ENCODE assay signal across 7 cellular contexts in genomic region chr4:35491093-35491492, GRCh38.
"Had no signal": no experiment of that assay in that cellular context is flagged by ENCODE, and none has a peak within 500 bp of the region (broad histone marks: within the 10 kb centered on the region; RNA-seq: fewer than 3 reads in every experiment).

No MANE protein-coding gene starts in this region.

- ATAC-seq: HepG2, K562 had no signal

- H3K27me3 Mint-ChIP-seq: IgD-negative memory B cell had no signal

- H3K36me3 Mint-ChIP-seq: IgD-negative memory B cell had no signal

- H3K4me1 Mint-ChIP-seq: IgD-negative memory B cell had no signal

- DNase-seq: IMR-90, KBM-7, KG1 had no signal

- H3K4me3 Mint-ChIP-seq: IgD-negative memory B cell had no signal

- H3K27ac Mint-ChIP-seq: IgD-negative memory B cell had no signal

- H3K4me3 ChIP-seq: K562 had no signal

- H3K27ac ChIP-seq: HL-60 had no signal
